Comparison of ENCODE assay signal across 20 cellular contexts in the genomic region with DNA sequence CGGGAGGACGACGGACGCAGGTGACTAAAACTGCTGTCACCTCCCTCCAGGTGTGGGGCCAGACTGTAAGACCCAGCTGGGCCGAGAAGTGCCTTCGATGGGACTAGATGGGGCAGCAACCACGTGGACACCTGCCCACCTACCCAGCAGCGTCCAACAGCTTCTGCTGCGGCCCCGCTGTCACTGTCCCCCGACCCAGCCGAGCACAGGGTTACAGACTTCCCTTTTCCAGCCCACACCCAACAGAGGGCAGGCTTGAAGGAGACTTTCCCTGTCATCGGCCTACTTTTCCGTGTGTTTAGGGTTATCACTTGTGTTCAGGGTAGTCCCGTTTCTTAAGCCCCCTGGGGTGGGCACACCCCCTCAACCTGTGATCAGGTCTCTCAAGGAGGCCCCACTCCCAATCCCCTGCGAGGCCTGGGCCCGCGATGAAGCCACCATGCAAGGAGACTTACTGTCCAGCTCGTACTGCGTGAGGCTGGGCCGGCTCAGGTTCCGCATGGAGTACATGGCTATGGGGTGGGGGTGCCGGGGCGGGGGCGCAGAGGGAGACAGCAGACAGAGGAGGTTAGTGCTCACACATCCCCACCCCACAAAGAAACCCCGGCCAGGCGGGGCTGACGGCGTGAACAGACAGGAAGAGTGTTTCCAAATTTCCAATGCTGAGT.
"Had no signal": no experiment of that assay in that cellular context is flagged by ENCODE, and none has a peak within 500 bp of the region (broad histone marks: within the 10 kb centered on the region; RNA-seq: fewer than 3 reads in every experiment).

No MANE protein-coding gene starts in this region.

- H3K4me3 ChIP-seq: esophagus muscularis mucosa, gastroesophageal sphincter, hepatocyte, left ventricle myocardium inferior, lower lobe of right lung, testis, tibial nerve had no signal

- H3K79me2 ChIP-seq: hepatocyte had no signal

- H3K9me3 ChIP-seq: esophagus muscularis mucosa, gastroesophageal sphincter, left ventricle myocardium inferior, lower lobe of right lung, testis, tibial nerve had no signal

- H3K4me2 ChIP-seq: hepatocyte had no signal

- ATAC-seq: effector memory CD8-positive, alpha-beta T cell; gastroesophageal sphincter; left cardiac atrium; lower lobe of right lung had no signal

- H3K4me3 Mint-ChIP-seq: dendritic cell treated with granulocyte-macrophage colony-stimulating factor and Interleukin-4, amounts not matched to agents 40 ng/mL and 50 ng/mL, for 4 days; effector memory CD8-positive, alpha-beta T cell; memory B cell; nephron; stimulated activated naive CD8-positive, alpha-beta T cell treated with anti-CD3 and anti-CD28 coated beads, Interleukin-15, Interleukin-2, amounts not matched to agents 100 ng/mL and 50 ng/mL, for 24 hours had no signal

- H3K4me1 Mint-ChIP-seq: memory B cell, nephron had no signal

- H3K36me3 ChIP-seq: gastroesophageal sphincter, left ventricle myocardium inferior, lower lobe of right lung had no signal

- H2AFZ ChIP-seq: hepatocyte had no signal

- H3K4me1 ChIP-seq: gastroesophageal sphincter, left ventricle myocardium inferior, lower lobe of right lung, testis, tibial nerve had no signal

- H3K9me3 Mint-ChIP-seq: dendritic cell treated with granulocyte-macrophage colony-stimulating factor and Interleukin-4, amounts not matched to agents 40 ng/mL and 50 ng/mL, for 4 days; effector memory CD8-positive, alpha-beta T cell; memory B cell; nephron; stimulated activated naive CD8-positive, alpha-beta T cell treated with anti-CD3 and anti-CD28 coated beads, Interleukin-15, Interleukin-2, amounts not matched to agents 100 ng/mL and 50 ng/mL, for 24 hours had no signal

- DNase-seq: cerebellar nuclear complex; effector memory CD8-positive, alpha-beta T cell; glutamatergic neuron; kidney; left cardiac atrium; left ventricle myocardium inferior; lower lobe of right lung; small intestine; stimulated activated CD4-positive, alpha-beta T cell treated with anti-CD3 and anti-CD28 coated beads, Interleukin-12 subunit alpha, Interleukin-12 subunit beta, amount 100 ng/mL, for 4 hours; testis had no signal

- H3K27me3 ChIP-seq: gastroesophageal sphincter, hepatocyte, testis, tibial nerve had no signal

- FAIRE-seq: colon, kidney, small intestine had no signal

- H3K27ac Mint-ChIP-seq: dendritic cell treated with granulocyte-macrophage colony-stimulating factor and Interleukin-4, amounts not matched to agents 40 ng/mL and 50 ng/mL, for 4 days; effector memory CD8-positive, alpha-beta T cell; memory B cell; nephron; stimulated activated naive CD8-positive, alpha-beta T cell treated with anti-CD3 and anti-CD28 coated beads, Interleukin-15, Interleukin-2, amounts not matched to agents 100 ng/mL and 50 ng/mL, for 24 hours had no signal

- H3K27ac ChIP-seq: epithelial cell of prostate, esophagus muscularis mucosa, gastroesophageal sphincter, hepatocyte, left ventricle myocardium inferior, lower lobe of right lung, testis, tibial nerve had no signal

- H3K27me3 Mint-ChIP-seq: dendritic cell treated with granulocyte-macrophage colony-stimulating factor and Interleukin-4, amounts not matched to agents 40 ng/mL and 50 ng/mL, for 4 days; memory B cell; stimulated activated naive CD8-positive, alpha-beta T cell treated with anti-CD3 and anti-CD28 coated beads, Interleukin-15, Interleukin-2, amounts not matched to agents 100 ng/mL and 50 ng/mL, for 24 hours had no signal
